38 cellular contexts compared by ENCODE assay signal in genomic region chr3:133722935-133723334, GRCh38. TPM values are rescaled to one million over a fixed set of nuclear protein-coding genes. Genes with fewer than 3 reads are reported as not detected.
"Had no signal": no experiment of that assay in that cellular context is flagged by ENCODE, and none has a peak within 500 bp of the region (broad histone marks: within the 10 kb centered on the region; RNA-seq: fewer than 3 reads in every experiment).

No MANE protein-coding gene starts in this region.

- H3K4me3 ChIP-seq: MG63 had no signal

- DNase-seq: Kasumi-1, MG63, MM.1S, MV-4-11, NCI-H1048, NCI-H1092, NCI-H1092 treated with DMSO at 0.1 percent for 48 hours, NCI-H1105, NCI-H1105 treated with DMSO at 0.1 percent for 48 hours, NCI-H1417, NCI-H1417 treated with DMSO at 0.1 percent for 48 hours, NCI-H1436, NCI-H1436 treated with DMSO at 0.1 percent for 48 hours, NCI-H146, NCI-H1694, NCI-H1694 treated with DMSO at 0.1 percent for 48 hours, NCI-H187, NCI-H187 treated with DMSO at 0.1 percent for 48 hours, NCI-H1930, NCI-H2029, NCI-H2029 treated with DMSO at 0.1 percent for 48 hours, NCI-H2081, NCI-H2081 treated with DMSO at 0.1 percent for 48 hours, NCI-H2107, NCI-H2171, NCI-H2171 treated with DMSO at 0.1 percent for 48 hours, NCI-H2227 treated with DMSO at 0.1 percent for 48 hours, NCI-H226, NCI-H345, NCI-H446, NCI-H446 treated with DMSO at 0.1 percent for 48 hours, NCI-H510A, NCI-H510A treated with DMSO at 0.1 percent for 48 hours, NCI-H524, NCI-H524 treated with DMSO at 0.1 percent for 48 hours, NCI-H526 had no signal

- H3K27me3 ChIP-seq: MG63 had no signal

- H3K36me3 ChIP-seq: MG63 had no signal

RNA-seq across cellular contexts. Expression of gene TF, which starts 23.3 kb away (rescaled TPM):
- total RNA-seq: LHCN-M2, M059J had no signal
